22 cellular contexts compared by ENCODE assay signal in the genomic region with DNA sequence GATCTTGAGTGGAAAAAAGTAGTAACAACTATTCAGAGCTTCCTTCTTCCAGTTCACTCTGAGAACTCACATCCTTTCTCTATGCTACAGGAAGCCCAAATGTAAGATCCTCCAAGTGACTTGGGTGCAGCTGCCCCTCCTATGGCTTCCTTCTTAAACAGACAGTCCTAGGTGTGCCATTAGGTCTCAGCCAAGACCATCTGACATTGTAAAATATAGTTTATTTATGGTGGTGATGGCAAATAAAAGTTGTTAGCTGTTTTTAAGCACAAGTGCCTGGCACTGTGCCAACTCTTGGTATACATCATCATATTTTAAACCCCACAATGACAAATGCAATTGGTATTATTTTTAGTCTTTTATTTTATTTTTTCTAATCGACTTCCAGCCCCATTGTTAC. TPM values are rescaled to one million over a fixed set of nuclear protein-coding genes. Genes with fewer than 3 reads are reported as not detected.
"Had no signal": no experiment of that assay in that cellular context is flagged by ENCODE, and none has a peak within 500 bp of the region (broad histone marks: within the 10 kb centered on the region; RNA-seq: fewer than 3 reads in every experiment).

No MANE protein-coding gene starts in this region.

- H3K27me3 ChIP-seq: adrenal gland, suprapubic skin had no signal

- ATAC-seq: activated CD4-positive, alpha-beta T cell treated with anti-CD3 and anti-CD28 coated beads for 36 hours; activated naive CD4-positive, alpha-beta T cell treated with anti-CD3 and anti-CD28 coated beads, Interleukin-2, amount 50 U/mL, for 72 hours; left lobe of liver; stimulated activated naive CD8-positive, alpha-beta T cell treated with anti-CD3 and anti-CD28 coated beads, Interleukin-15, Interleukin-2, amounts not matched to agents 100 U/mL and 50 U/mL, for 24 hours; WTC11 had no signal

- H3K9me3 ChIP-seq: suprapubic skin had no signal

- H3K4me1 ChIP-seq: adrenal gland, suprapubic skin had no signal

- H3K4me3 ChIP-seq: adrenal gland, skin epidermis, suprapubic skin had no signal

- DNase-seq: activated CD4-positive, alpha-beta T cell treated with anti-CD3 and anti-CD28 coated beads for 36 hours; activated CD4-positive, alpha-beta T cell treated with anti-CD3 and anti-CD28 coated beads, Interleukin-2, amount 50 U/mL, for 48 hours; activated gamma-delta T cell treated with Interleukin-2 at 50 U/mL for 16 hours; activated T-cell treated with anti-CD3 and anti-CD28 coated beads for 4 hours; adrenal gland; effector memory CD4-positive, alpha-beta T cell; foreskin fibroblast; mammary epithelial cell; midbrain; stimulated activated naive CD8-positive, alpha-beta T cell treated with anti-CD3 and anti-CD28 coated beads, Interleukin-15, Interleukin-2, amounts not matched to agents 100 U/mL and 50 U/mL, for 24 hours had no signal

- H3K36me3 ChIP-seq: adrenal gland, suprapubic skin had no signal

- FAIRE-seq: endothelial cell of umbilical vein, keratinocyte had no signal

- H3K27ac ChIP-seq: adrenal gland, suprapubic skin had no signal

RNA-seq across cellular contexts. Expression of a gene that starts 58.1 kb away (rescaled TPM):
- total RNA-seq: activated CD4-positive, alpha-beta T cell treated with anti-CD3 and anti-CD28 coated beads for 36 hours; activated naive CD4-positive, alpha-beta T cell treated with anti-CD3 and anti-CD28 coated beads, Interleukin-2, amount 50 U/mL, for 72 hours; activated T-helper 1 cell treated with anti-CD3 and anti-CD28 coated beads, Interleukin-12 subunit alpha, Interleukin-12 subunit beta, Interleukin-2, Interleukin-4 antibody, amounts not matched to agents 30 ng/mL and 10 ng/mL and 1 ng/mL, durations not matched to agents 14 hours and 24 hours and 36 hours; adrenal gland; chondrocyte; endothelial cell of umbilical vein; left lobe of liver; mammary epithelial cell; neural crest cell; omental fat pad; posterior vena cava; suprapubic skin; WTC11 had no signal
- polyA plus RNA-seq: adrenal gland, endothelial cell of umbilical vein, keratinocyte, mammary epithelial cell had no signal
